23 cellular contexts compared by ENCODE assay signal in the genomic region with DNA sequence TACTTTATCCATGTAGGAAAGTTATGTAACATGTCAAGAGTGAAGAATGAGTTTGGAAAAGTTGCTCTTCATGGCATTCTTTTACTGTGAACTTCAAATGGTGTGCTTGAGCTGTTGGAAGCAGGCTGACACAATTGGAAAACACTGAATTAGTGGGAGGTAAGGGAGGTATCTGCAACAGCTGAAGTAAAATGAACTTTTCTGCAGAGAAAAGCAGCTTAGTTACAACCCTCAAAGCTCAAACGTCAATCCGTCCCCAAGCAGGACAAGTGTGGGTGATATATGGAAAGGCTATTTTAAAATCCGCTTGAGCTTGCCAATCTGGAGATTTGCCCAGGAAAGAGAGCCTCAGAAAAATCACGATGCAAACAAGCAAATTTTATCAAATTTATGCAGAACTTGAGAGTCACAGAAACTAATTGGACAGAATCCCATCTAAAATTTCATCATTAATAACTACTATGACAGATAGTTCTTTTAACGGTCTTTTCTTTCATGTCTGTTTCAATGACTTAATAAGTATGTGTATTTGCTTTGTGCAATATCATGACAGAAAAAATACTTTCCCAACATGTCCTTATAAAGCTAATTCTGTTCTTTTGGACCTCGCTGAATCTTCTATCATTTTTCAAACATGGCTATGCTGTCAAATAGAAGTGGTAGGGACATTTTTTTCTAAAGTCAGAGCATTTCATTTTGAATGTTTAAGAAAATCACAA.
DNase-seq lines count a peak whose midpoint lies in the region; ATAC-seq, FAIRE-seq and TF ChIP-seq lines count a peak whose summit lies in the region.
"Had no signal": no experiment of that assay in that cellular context is flagged by ENCODE, and none has a peak within 500 bp of the region (broad histone marks: within the 10 kb centered on the region; RNA-seq: fewer than 3 reads in every experiment).

No MANE protein-coding gene starts in this region.

- H3K9me3 ChIP-seq in A673 (ENCODE audit: low read depth, low read length, poor library complexity, severe bottlenecking), result no peaks in the 10 kb centered on the region
- H3K9me3 ChIP-seq in astrocyte (ENCODE audit: insufficient read depth, low read depth, low read length), result no peaks in the 10 kb centered on the region
- H3K9me3 ChIP-seq in neural progenitor cell (ENCODE audit: low read depth), result no peaks in the 10 kb centered on the region
- no peaks in the 10 kb centered on the region for H3K9me3 ChIP-seq in thyroid gland
- H3K9me3 ChIP-seq: prostate gland had no signal

- H3K27me3 ChIP-seq in A673 (replicated peaks; ENCODE audit: insufficient read depth, low read depth, low read length, poor library complexity), result no peaks in the 10 kb centered on the region
- H3K27me3 ChIP-seq in astrocyte (ENCODE audit: insufficient read depth, low read length), result no peaks in the 10 kb centered on the region
- no peaks in the 10 kb centered on the region for H3K27me3 ChIP-seq in neural progenitor cell
- H3K27me3 ChIP-seq in thyroid gland, result no peaks in the 10 kb centered on the region
- H3K27me3 ChIP-seq: adrenal gland, heart right ventricle had no signal

- H3K9ac ChIP-seq in astrocyte (ENCODE audit: low read length), result no peak overlapping the region
- H3K9ac ChIP-seq in neural progenitor cell, result no peak overlapping the region

- no TSS peak for BruUV-seq in A673 (replicated peaks; lab: Mats Ljungman, UMichigan)

- ATAC-seq in GM21423 (IDR thresholded peaks at IDR 0.05; ENCODE audit: unreplicated experiment), result no peak
- ATAC-seq: activated T-cell treated with anti-CD3 and anti-CD28 coated beads, Interleukin-2, amount 50 U/mL, for 72 hours; heart right ventricle had no signal

- H4K20me1 ChIP-seq in astrocyte (ENCODE audit: insufficient read depth, low read length) (no peaks in the 10 kb centered on the region), neural progenitor cell (ENCODE audit: low read depth) (no peaks in the 10 kb centered on the region)

- H3K4me1 ChIP-seq in A673 (ENCODE audit: insufficient read depth, low read length, poor library complexity, severe bottlenecking) (no peaks in the 10 kb centered on the region), astrocyte (ENCODE audit: insufficient read depth, low read length) (peaks cover 5% of the 10 kb centered on the region), neural progenitor cell (no peaks in the 10 kb centered on the region), thyroid gland (no peaks in the 10 kb centered on the region)
- H3K4me1 ChIP-seq: prostate gland had no signal

- 61 to 62% methylated on average over 6 of the region's 6 CpGs for WGBS in thyroid gland, 2 donors

- H2AFZ ChIP-seq in astrocyte (ENCODE audit: low read depth, low read length), result no peak overlapping the region
- H2AFZ ChIP-seq in neural progenitor cell (replicated peaks), result no peak overlapping the region

- peaks cover 19% of the 10 kb centered on the region for H3K4me1 Mint-ChIP-seq in astrocyte (ENCODE audit: low read depth, unreplicated experiment)
- H3K4me1 Mint-ChIP-seq in nephron, result peaks cover 25% of the 10 kb centered on the region
- H3K4me1 Mint-ChIP-seq in neural progenitor cell, result no peaks in the 10 kb centered on the region

- H3K4me2 ChIP-seq in astrocyte (ENCODE audit: low read length) (no peak overlapping the region), neural progenitor cell (no peak overlapping the region)

- H3K36me3 Mint-ChIP-seq in astrocyte (ENCODE audit: low read depth, unreplicated experiment) (no peaks in the 10 kb centered on the region), nephron (ENCODE audit: low read depth) (no peaks in the 10 kb centered on the region), neural progenitor cell (no peaks in the 10 kb centered on the region)

- H3K9me3 Mint-ChIP-seq in astrocyte (ENCODE audit: unreplicated experiment) (no peaks in the 10 kb centered on the region), nephron (no peaks in the 10 kb centered on the region), neural progenitor cell (no peaks in the 10 kb centered on the region)

- H3K27ac Mint-ChIP-seq in astrocyte (ENCODE audit: unreplicated experiment) (no peak overlapping the region), nephron (peak overlapping the region; percentile 80 to 89 (median 86)), neural progenitor cell (no peak overlapping the region)
- H3K27ac Mint-ChIP-seq: activated T-cell treated with anti-CD3 and anti-CD28 coated beads, Interleukin-2, amount 50 U/mL, for 72 hours had no signal

- no peak for FAIRE-seq in astrocyte (lab: Jason Lieb, UNC)
- FAIRE-seq: GM19239, TTC549 had no signal

- H3K36me3 ChIP-seq in A673 (ENCODE audit: insufficient read depth, low read length, poor library complexity, severe bottlenecking), result no peaks in the 10 kb centered on the region
- no peaks in the 10 kb centered on the region for H3K36me3 ChIP-seq in astrocyte (ENCODE audit: insufficient read depth, low read length)
- no peaks in the 10 kb centered on the region for H3K36me3 ChIP-seq in neural progenitor cell
- H3K36me3 ChIP-seq in thyroid gland, result no peaks in the 10 kb centered on the region
- H3K36me3 ChIP-seq: adrenal gland, heart right ventricle, prostate gland had no signal

- intact Hi-C loops in A673 (cut with micrococcal nuclease; ENCODE audit: unreplicated experiment), result no loop called here
- intact Hi-C loops in thyroid gland (cut with DNase I), result no loop called here

- H3K27me3 Mint-ChIP-seq in astrocyte (ENCODE audit: low read depth, unreplicated experiment) (no peaks in the 10 kb centered on the region), nephron (ENCODE audit: low read depth) (no peaks in the 10 kb centered on the region), neural progenitor cell (ENCODE audit: insufficient read depth, low read depth) (no peaks in the 10 kb centered on the region)

- TF ChIP-seq CTCF in A673 (conservative IDR thresholded peaks at IDR 0.05; ENCODE audit: low read depth, low read length), result no peak
- TF ChIP-seq CTCF in astrocyte (IDR thresholded peaks at IDR 0.05; ENCODE audit: insufficient read depth, low read depth, low read length), result no peak
- TF ChIP-seq CTCF in fibroblast of the aortic adventitia (IDR thresholded peaks at IDR 0.05; ENCODE audit: insufficient read depth, low read length), result no peak
- TF ChIP-seq CTCF in nephron (IDR thresholded peaks at IDR 0.05; ENCODE audit: unreplicated experiment in 3 of 3), result no peak
- no peak for TF ChIP-seq CTCF in neural progenitor cell (IDR thresholded peaks at IDR 0.05)
- TF ChIP-seq CTCF in thyroid gland (IDR thresholded peaks at IDR 0.05), result no peak

- DNase-seq in A673 (ENCODE audit: low spot score) (no peak), astrocyte (ENCODE audit: low read depth) (peak; percentile 29), fibroblast of the aortic adventitia (ENCODE audit: low read depth) (peak; percentile 85), neural progenitor cell (ENCODE audit: low spot score) (no peak), dedifferentiated amniotic fluid mesenchymal stem cell (ENCODE audit: extremely low spot score) (no peak), thyroid gland (no peak)
- DNase-seq: activated CD4-positive, alpha-beta T cell treated with anti-CD3 and anti-CD28 coated beads, Interleukin-2, amount 50 U/mL, for 4 hours; activated naive CD4-positive, alpha-beta T cell treated with Interleukin-2 at 50 U/mL for 16 hours; activated T-cell treated with anti-CD3 and anti-CD28 coated beads, Interleukin-2, amount 50 U/mL, for 72 hours; effector CD8-positive, alpha-beta T cell; HCEC 1CT; heart right ventricle; left cardiac atrium; NCI-H1092 treated with DMSO at 0.1 percent for 48 hours; NCI-H2029; NCI-H774; stimulated activated naive CD4-positive, alpha-beta T cell had no signal

- H3K27ac ChIP-seq in A673 (ENCODE audit: low read depth, low read length, poor library complexity, severe bottlenecking) (peak overlapping the region; percentile 44), astrocyte (ENCODE audit: low read depth, low read length) (no peak overlapping the region), neural progenitor cell (no peak overlapping the region), thyroid gland (no peak overlapping the region)
- H3K27ac ChIP-seq: adrenal gland, heart right ventricle, prostate gland had no signal

- no peak for TF ChIP-seq POLR2A in thyroid gland (IDR thresholded peaks at IDR 0.05)

- H3F3A ChIP-seq in neural progenitor cell (ENCODE audit: low read depth), result no peaks in the 10 kb centered on the region

- H3K4me3 Mint-ChIP-seq in astrocyte (ENCODE audit: unreplicated experiment) (no peak overlapping the region), nephron (peak overlapping the region in 1 of 3 experiments; percentile 2), neural progenitor cell (no peak overlapping the region)
- H3K4me3 Mint-ChIP-seq: activated T-cell treated with anti-CD3 and anti-CD28 coated beads, Interleukin-2, amount 50 U/mL, for 72 hours had no signal

- CTCF ChIA-PET in A673 (lab: Charles Lee), result no interaction called here

- POLR2A ChIA-PET in A673 (lab: Charles Lee; ENCODE audit: low non-redundant PET), result no interaction called here

- H3K4me3 ChIP-seq in A673 (ENCODE audit: low read depth, low read length, poor library complexity, severe bottlenecking), result no peak overlapping the region
- H3K4me3 ChIP-seq in astrocyte (ENCODE audit: insufficient read depth, low read depth, low read length), result no peak overlapping the region
- no peak overlapping the region for H3K4me3 ChIP-seq in fibroblast of the aortic adventitia (ENCODE audit: low read depth, low read length)
- no peak overlapping the region for H3K4me3 ChIP-seq in neural progenitor cell
- no peak overlapping the region for H3K4me3 ChIP-seq in thyroid gland (replicated peaks in 1 of 3)
- H3K4me3 ChIP-seq: adrenal gland, heart right ventricle, prostate gland had no signal

- no peaks in the 10 kb centered on the region for H3K79me2 ChIP-seq in astrocyte (ENCODE audit: insufficient read depth, low read length)
- no peaks in the 10 kb centered on the region for H3K79me2 ChIP-seq in neural progenitor cell (ENCODE audit: low read depth)

Comparison
In these comparisons a context has a peak if more than half of its experiments do, and no peak if none do; other contexts are left out.
1. DNase-seq: peak in astrocyte (single experiment) and fibroblast of the aortic adventitia (single experiment); none in A673 (single experiment), neural progenitor cell (single experiment), dedifferentiated amniotic fluid mesenchymal stem cell (single experiment) and thyroid gland (0 of 2).
2. H3K27ac Mint-ChIP-seq: peak in nephron (3 of 3); none in astrocyte (single experiment) and neural progenitor cell (single experiment).